9 cellular contexts compared by ENCODE assay signal in genomic region chr17:75109047-75109406, GRCh38. TPM values are rescaled to one million over a fixed set of nuclear protein-coding genes. Genes with fewer than 3 reads are reported as not detected.
A peak's percentile ranks its signal among the peaks of the same experiment; 100 is the strongest.
DNase-seq lines count a peak whose midpoint lies in the region; ATAC-seq and TF ChIP-seq lines count a peak whose summit lies in the region.
"Had no signal": no experiment of that assay in that cellular context is flagged by ENCODE, and none has a peak within 500 bp of the region (broad histone marks: within the 10 kb centered on the region; RNA-seq: fewer than 3 reads in every experiment).

No MANE protein-coding gene starts in this region.

- H3K4me3 ChIP-seq in liver (ENCODE audit: low read depth in 1 of 3, low read length in 3 of 3) (peak overlapping the region in 2 of 3 donors; percentile 72 to 84), tibial nerve (peak overlapping the region; percentile 52 to 97 (median 81))

- H3K4me1 ChIP-seq in liver (ENCODE audit: control insufficient read depth in 4 of 4, insufficient read depth in 4 of 4, low read length in 3 of 4) (peaks cover 5 to 25% (median 19%) of the 10 kb centered on the region in 4 donors), tibial nerve (peaks cover 0 to 36% (median 18%) of the 10 kb centered on the region in 4 donors)

- no peak for TF ChIP-seq CTCF in liver (IDR thresholded peaks at IDR 0.05; ENCODE audit: low read depth, low read length, missing input control)
- no peak for TF ChIP-seq CTCF in tibial nerve (IDR thresholded peaks at IDR 0.05)

- peak overlapping the region; percentile 95 for H3K4me3 Mint-ChIP-seq in activated naive CD8-positive, alpha-beta T cell treated with anti-CD3 and anti-CD28 coated beads, Interleukin-2, amount 10 ng/mL, durations not matched to agents 7 days and 5 days

- peaks cover 25% of the 10 kb centered on the region for H3K4me1 Mint-ChIP-seq in activated naive CD8-positive, alpha-beta T cell treated with anti-CD3 and anti-CD28 coated beads, Interleukin-2, amount 10 ng/mL, durations not matched to agents 7 days and 5 days

- no peaks in the 10 kb centered on the region for H3K36me3 ChIP-seq in liver (ENCODE audit: control insufficient read depth in 4 of 4, insufficient read depth in 3 of 4, low read depth in 1 of 4, low read length in 3 of 4)
- H3K36me3 ChIP-seq in tibial nerve = peaks cover 0 to 19% (median 0%) of the 10 kb centered on the region in 3 donors

- H3K27ac ChIP-seq in liver (ENCODE audit: low read depth in 1 of 2, low read length in 2 of 2) (no peak overlapping the region), tibial nerve (no peak overlapping the region)

- peak; percentile 71 for DNase-seq in activated CD8-positive, alpha-beta memory T cell treated with anti-CD3 and anti-CD28 coated beads for 24 hours
- DNase-seq in activated CD8-positive, alpha-beta memory T cell treated with anti-CD3 and anti-CD28 coated beads, Interleukin-2, amount 50 U/mL, for 4 hours = no peak
- DNase-seq in activated naive CD8-positive, alpha-beta T cell treated with anti-CD3 and anti-CD28 coated beads, Interleukin-2, amount 10 ng/mL, durations not matched to agents 7 days and 5 days = peak; percentile 56
- DNase-seq in tibial nerve (ENCODE audit: low spot score in 2 of 2) (no peak), hippocampal formation (lab: John Stamatoyannopoulos, UW) (no peak), NCI-H2029 treated with DMSO at 0.1 percent for 48 hours (lab: John Stamatoyannopoulos, UW) (no peak)

- H3K36me3 Mint-ChIP-seq in activated naive CD8-positive, alpha-beta T cell treated with anti-CD3 and anti-CD28 coated beads, Interleukin-2, amount 10 ng/mL, durations not matched to agents 7 days and 5 days = peaks cover 10% of the 10 kb centered on the region

- H3K9me3 ChIP-seq in liver (ENCODE audit: control insufficient read depth in 4 of 4, low read length in 3 of 4) (no peaks in the 10 kb centered on the region), tibial nerve (no peaks in the 10 kb centered on the region)

- TF ChIP-seq EP300 in tibial nerve (IDR thresholded peaks at IDR 0.05) = no peak

- POLR2A ChIA-PET in activated naive CD8-positive, alpha-beta T cell treated with anti-CD3 and anti-CD28 coated beads, Interleukin-2, amount 10 ng/mL, durations not matched to agents 7 days and 5 days (lab: Charles Lee) = interaction anchor here (0.7 to 7.1 kb wide), 14 partner anchors 18 to 162 kb away, joined by 3 to 45 read pairs (median 5); partner anchors contain the start of genes GGA3, HID1, JPT1 and MIF4GD

- H3K27me3 Mint-ChIP-seq in activated naive CD8-positive, alpha-beta T cell treated with anti-CD3 and anti-CD28 coated beads, Interleukin-2, amount 10 ng/mL, durations not matched to agents 7 days and 5 days = no peaks in the 10 kb centered on the region

- ATAC-seq in activated naive CD8-positive, alpha-beta T cell treated with anti-CD3 and anti-CD28 coated beads, Interleukin-2, amount 10 ng/mL, durations not matched to agents 7 days and 5 days (ENCODE audit: low read depth) = peak; percentile 16
- no peak for ATAC-seq in HG02970 (IDR thresholded peaks at IDR 0.05; ENCODE audit: low FRiP score, unreplicated experiment)

- TF ChIP-seq POLR2A in tibial nerve (IDR thresholded peaks at IDR 0.05) = no peak

- no peaks in the 10 kb centered on the region for H3K9me3 Mint-ChIP-seq in activated naive CD8-positive, alpha-beta T cell treated with anti-CD3 and anti-CD28 coated beads, Interleukin-2, amount 10 ng/mL, durations not matched to agents 7 days and 5 days

- 32% methylated on average over 22 of the region's 22 CpGs for WGBS in liver
- 7 to 9% methylated on average over 12 to 20 of the region's 22 CpGs for whole genome bisulfite sequencing in tibial nerve, 2 donors

- peak overlapping the region in 1 of 2 donors; percentile 80 for H3K9ac ChIP-seq in liver (ENCODE audit: low read depth in 1 of 2, low read length in 2 of 2)

- TF ChIP-seq RAD21 in liver (IDR thresholded peaks at IDR 0.05) = no peak

- H3K27me3 ChIP-seq in liver (ENCODE audit: control insufficient read depth in 4 of 4, insufficient read depth in 4 of 4, low read length in 3 of 4) (no peaks in the 10 kb centered on the region), tibial nerve (no peaks in the 10 kb centered on the region)

- peak overlapping the region; percentile 61 for H3K27ac Mint-ChIP-seq in activated naive CD8-positive, alpha-beta T cell treated with anti-CD3 and anti-CD28 coated beads, Interleukin-2, amount 10 ng/mL, durations not matched to agents 7 days and 5 days

TF ChIP-seq in liver, 16 proteins besides CTCF, POLR2A, EP300 and RAD21:
- TF ChIP-seq ZBTB33 (IDR thresholded peaks at IDR 0.05) (no peak), FOXA2 (IDR thresholded peaks at IDR 0.05) (no peak), RXRA (IDR thresholded peaks at IDR 0.05) (no peak), GABPA (IDR thresholded peaks at IDR 0.05 in 1 of 2, conservative IDR thresholded peaks at IDR 0.05 in 1 of 2) (no peak), TAF1 (conservative IDR thresholded peaks at IDR 0.05) (no peak), EGR1 (IDR thresholded peaks at IDR 0.05; ENCODE audit: low read depth in 2 of 2) (no peak), HNF4G (IDR thresholded peaks at IDR 0.05) (no peak), YY1 (IDR thresholded peaks at IDR 0.05) (no peak), FOXA1 (IDR thresholded peaks at IDR 0.05) (no peak), NR2F2 (IDR thresholded peaks at IDR 0.05) (no peak), HNF4A (conservative IDR thresholded peaks at IDR 0.05) (no peak), SP1 (IDR thresholded peaks at IDR 0.05) (no peak), REST (IDR thresholded peaks at IDR 0.05) (no peak), JUND (IDR thresholded peaks at IDR 0.05) (no peak)
- TF ChIP-seq, protein P1, sequence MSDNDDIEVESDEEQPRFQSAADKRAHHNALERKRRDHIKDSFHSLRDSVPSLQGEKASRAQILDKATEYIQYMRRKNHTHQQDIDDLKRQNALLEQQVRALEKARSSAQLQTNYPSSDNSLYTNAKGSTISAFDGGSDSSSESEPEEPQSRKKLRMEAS (IDR thresholded peaks at IDR 0.05) = no peak
- TF ChIP-seq, protein P2, sequence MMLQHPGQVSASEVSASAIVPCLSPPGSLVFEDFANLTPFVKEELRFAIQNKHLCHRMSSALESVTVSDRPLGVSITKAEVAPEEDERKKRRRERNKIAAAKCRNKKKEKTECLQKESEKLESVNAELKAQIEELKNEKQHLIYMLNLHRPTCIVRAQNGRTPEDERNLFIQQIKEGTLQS (IDR thresholded peaks at IDR 0.05) = no peak

RNA-seq across cellular contexts. Expression of gene ARMC7, which starts 0.7 kb away (rescaled TPM):
- 10 to 100 TPM; 16.2 to 17.6 TPM for total RNA-seq in activated naive CD8-positive, alpha-beta T cell treated with anti-CD3 and anti-CD28 coated beads, Interleukin-2, amount 10 ng/mL, durations not matched to agents 7 days and 5 days
- total RNA-seq in liver (1 to 10 TPM; 1.7 to 3.1 TPM), tibial nerve (10 to 100 TPM in 1 of 4 donors, 1 to 10 TPM in 3; 4.2 to 12.0 (median 8.3) TPM)
- 1 to 10 TPM; 4.3 to 6.6 TPM for polyA plus RNA-seq in liver

RNA-seq across cellular contexts. Expression of gene SLC16A5, which starts 21.3 kb away (rescaled TPM):
- total RNA-seq in activated naive CD8-positive, alpha-beta T cell treated with anti-CD3 and anti-CD28 coated beads, Interleukin-2, amount 10 ng/mL, durations not matched to agents 7 days and 5 days = 10 to 100 TPM in 1 of 2 experiments, 1 to 10 TPM in 1; 9.1 to 11.0 TPM
- total RNA-seq in liver = 1 to 10 TPM; 3.0 to 4.5 TPM
- 1 to 10 TPM; 1.0 to 2.1 TPM for polyA plus RNA-seq in liver
- total RNA-seq in tibial nerve = 10 to 100 TPM in 1 of 4 donors, 1 to 10 TPM in 3; 4.6 to 27.9 (median 7.7) TPM
- total RNA-seq: HT1080 had no signal

RNA-seq across cellular contexts. Expression of gene NT5C, which starts 22.5 kb away (rescaled TPM):
- total RNA-seq in activated naive CD8-positive, alpha-beta T cell treated with anti-CD3 and anti-CD28 coated beads, Interleukin-2, amount 10 ng/mL, durations not matched to agents 7 days and 5 days = 10 to 100 TPM; 69.9 to 70.8 TPM
- total RNA-seq in liver (10 to 100 TPM; 13.6 to 27.2 TPM), tibial nerve (100 to 1,000 TPM; 137 to 194 (median 166) TPM)
- 10 to 100 TPM; 22.5 to 26.4 TPM for polyA plus RNA-seq in liver

RNA-seq across cellular contexts. Expression of gene JPT1, which starts 45.3 kb away (rescaled TPM):
- 100 to 1,000 TPM; 194 to 213 TPM for total RNA-seq in activated naive CD8-positive, alpha-beta T cell treated with anti-CD3 and anti-CD28 coated beads, Interleukin-2, amount 10 ng/mL, durations not matched to agents 7 days and 5 days
- 10 to 100 TPM; 20.5 to 47.8 TPM for total RNA-seq in liver
- 10 to 100 TPM; 41.1 to 46.8 TPM for polyA plus RNA-seq in liver
- total RNA-seq in tibial nerve = 10 to 100 TPM; 13.5 to 53.4 (median 32.4) TPM

Comparison
In these comparisons a context has a peak if more than half of its experiments do, and no peak if none do; other contexts are left out.
1. DNase-seq: peak in activated CD8-positive, alpha-beta memory T cell treated with anti-CD3 and anti-CD28 coated beads for 24 hours (single experiment) and activated naive CD8-positive, alpha-beta T cell treated with anti-CD3 and anti-CD28 coated beads, Interleukin-2, amount 10 ng/mL, durations not matched to agents 7 days and 5 days (single experiment); none in activated CD8-positive, alpha-beta memory T cell treated with anti-CD3 and anti-CD28 coated beads, Interleukin-2, amount 50 U/mL, for 4 hours (single experiment), tibial nerve (0 of 2), hippocampal formation (0 of 2) and NCI-H2029 treated with DMSO at 0.1 percent for 48 hours (single experiment).